ENCODE assay signal across 14 cellular contexts in the genomic region with DNA sequence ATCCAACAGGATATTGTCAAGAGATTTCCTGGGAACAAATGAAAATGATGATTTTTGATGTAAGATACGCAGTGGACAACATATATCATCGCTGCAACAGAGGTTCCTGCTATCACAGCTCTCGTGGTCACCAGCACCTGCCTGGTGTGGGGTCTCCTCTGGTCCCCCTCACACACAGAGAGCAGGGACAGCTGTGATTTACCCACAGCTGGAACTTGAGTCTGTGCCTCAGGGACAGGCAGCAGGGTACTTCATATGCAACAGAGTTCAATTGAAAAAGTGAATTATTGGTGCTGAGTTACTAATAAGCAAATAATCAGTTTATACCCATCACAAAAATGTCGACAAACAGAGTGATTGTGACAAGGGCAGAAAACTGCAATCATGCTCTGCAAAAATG.
"Had no signal": no experiment of that assay in that cellular context is flagged by ENCODE, and none has a peak within 500 bp of the region (broad histone marks: within the 10 kb centered on the region; RNA-seq: fewer than 3 reads in every experiment).

No MANE protein-coding gene starts in this region.

- H3K27me3 ChIP-seq: ovary, testis had no signal

- H3K36me3 ChIP-seq: breast epithelium, esophagus squamous epithelium, heart right ventricle, left lung, ovary, transverse colon had no signal

- DNase-seq: esophagus squamous epithelium, foreskin melanocyte, kidney glomerular epithelial cell had no signal

- H3K27ac ChIP-seq: breast epithelium, epithelial cell of prostate, esophagus squamous epithelium, heart right ventricle, left lung, ovary, psoas muscle, testis, transverse colon had no signal

- H3K4me3 ChIP-seq: breast epithelium, esophagus squamous epithelium, heart right ventricle, left lung, ovary, psoas muscle, testis, transverse colon had no signal

- H3K9me3 ChIP-seq: breast epithelium, esophagus squamous epithelium, heart right ventricle, left lung, ovary, psoas muscle, testis, transverse colon had no signal

- FAIRE-seq: colon, endometrium, urothelium cell line had no signal
